In the genomic region with DNA sequence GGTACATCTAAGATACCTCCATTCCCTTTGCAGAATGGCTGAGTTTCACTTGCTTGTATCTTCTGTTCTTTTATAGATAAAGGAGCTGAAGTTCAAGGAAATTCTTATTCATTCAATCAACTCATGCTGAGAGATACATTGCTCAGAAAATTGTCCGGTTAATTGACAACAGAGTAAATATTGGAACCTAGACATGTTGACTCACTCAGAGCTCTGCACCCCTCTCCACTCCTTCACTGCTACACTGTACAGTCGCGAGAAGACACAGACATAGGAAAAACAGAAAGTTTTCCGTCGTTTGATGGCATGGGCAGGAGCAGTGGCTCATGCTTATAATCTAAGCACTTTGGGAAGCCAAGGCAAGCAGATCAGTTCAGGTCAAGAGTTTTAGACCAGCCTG, we compare ENCODE assay signal across 18 cellular contexts.
A peak's percentile ranks its signal among the peaks of the same experiment; 100 is the strongest.
DNase-seq lines count a peak whose midpoint lies in the region; ATAC-seq and TF ChIP-seq lines count a peak whose summit lies in the region.
"Had no signal": no experiment of that assay in that cellular context is flagged by ENCODE, and none has a peak within 500 bp of the region (broad histone marks: within the 10 kb centered on the region; RNA-seq: fewer than 3 reads in every experiment).

No MANE protein-coding gene starts in this region.

- no peak for ATAC-seq in HG02884 (IDR thresholded peaks at IDR 0.05; ENCODE audit: unreplicated experiment)
- ATAC-seq: GM12878 had no signal

- H4K12ac ChIP-seq in trophoblast cell (ENCODE audit: low read depth, low read length): no peak overlapping the region

- intact Hi-C loops in OCI-LY7 (cut with micrococcal nuclease; ENCODE audit: unreplicated experiment): no loop called here

- H4K20me1 ChIP-seq in OCI-LY7 (ENCODE audit: insufficient read depth, low read length): no peaks in the 10 kb centered on the region
- H4K20me1 ChIP-seq: BLaER1 had no signal

- H3K9me3 ChIP-seq in OCI-LY7 (ENCODE audit: low read length) (peaks cover 28% of the 10 kb centered on the region), trophoblast cell (ENCODE audit: insufficient read depth, low read depth, low read length) (no peaks in the 10 kb centered on the region)
- H3K9me3 ChIP-seq: HAP-1 had no signal

- WGBS in trophoblast cell (ENCODE audit: extremely low coverage, insufficient coverage, insufficient read length): no CpG with 5 or more reads among the region's 5 CpGs

- H3K23ac ChIP-seq in trophoblast cell (ENCODE audit: low read length): no peak overlapping the region

- H2AFZ ChIP-seq in OCI-LY7 (ENCODE audit: low read length): peak overlapping the region; percentile 33; the same call in 1 of the 2 replicates
- H2AFZ ChIP-seq in trophoblast cell (ENCODE audit: insufficient read depth, low read length, poor library complexity): no peak overlapping the region

- H4K91ac ChIP-seq in trophoblast cell (ENCODE audit: low read depth, low read length): no peak overlapping the region

- no peaks in the 10 kb centered on the region for H3K9me2 ChIP-seq in OCI-LY7 (ENCODE audit: insufficient read depth, low read length)

- DNase-seq in NCI-H146 (lab: John Stamatoyannopoulos, UW) (peak; percentile 79), NCI-H69 (lab: John Stamatoyannopoulos, UW) (peak; percentile 39), OCI-LY7 (ENCODE audit: low spot score) (no peak), trophoblast cell (no peak), NCI-H1092 treated with DMSO at 0.1 percent for 48 hours (lab: John Stamatoyannopoulos, UW) (no peak), anterior cingulate cortex (lab: John Stamatoyannopoulos, UW) (no peak)
- DNase-seq in NK-92 treated with Interleukin-12 subunit alpha and Interleukin-12 subunit beta, amount 100 ng/mL, for 24 hours (lab: John Stamatoyannopoulos, UW): no peak
- DNase-seq: CD4-positive, CD25-positive, alpha-beta regulatory T cell; CD8-positive, alpha-beta memory T cell; DMS 273 treated with DMSO at 0.1 percent for 48 hours; DND-41; GOT3; HFFc6 had no signal

- no peak overlapping the region for H3K14ac ChIP-seq in trophoblast cell (ENCODE audit: low read length)

- no peaks in the 10 kb centered on the region for H3K79me1 ChIP-seq in trophoblast cell (ENCODE audit: low read length)

- no peak overlapping the region for H3K27ac ChIP-seq in OCI-LY7 (ENCODE audit: low read depth, low read length, poor library complexity, severe bottlenecking)
- no peak overlapping the region for H3K27ac ChIP-seq in trophoblast cell (ENCODE audit: low read depth, low read length)
- H3K27ac ChIP-seq: BLaER1, C4-2B had no signal

- H3K4me1 ChIP-seq in OCI-LY7 (ENCODE audit: insufficient read depth, low read length, poor library complexity, severe bottlenecking) (peaks cover 17% of the 10 kb centered on the region), trophoblast cell (ENCODE audit: control insufficient read depth in 1 of 2, insufficient read depth in 2 of 2, low read length in 2 of 2) (no peaks in the 10 kb centered on the region)
- H3K4me1 ChIP-seq: BLaER1, HAP-1 had no signal

- H3K4me2 ChIP-seq in OCI-LY7 (ENCODE audit: low read length) (no peak overlapping the region), trophoblast cell (ENCODE audit: low read length) (no peak overlapping the region)
- H3K4me2 ChIP-seq: BLaER1 had no signal

- H3K36me3 ChIP-seq in OCI-LY7 (ENCODE audit: insufficient read depth, low read length): peaks cover 24% of the 10 kb centered on the region
- no peaks in the 10 kb centered on the region for H3K36me3 ChIP-seq in trophoblast cell (ENCODE audit: control insufficient read depth in 1 of 2, insufficient read depth in 2 of 2, low read length in 2 of 2)
- H3K36me3 ChIP-seq: BLaER1, HAP-1 had no signal

- H2BK120ac ChIP-seq in trophoblast cell (ENCODE audit: insufficient read depth, low read length, poor library complexity): no peak overlapping the region

- no peak overlapping the region for H3K4ac ChIP-seq in trophoblast cell (ENCODE audit: low read depth, low read length)

- TF ChIP-seq CTCF in OCI-LY7 (conservative IDR thresholded peaks at IDR 0.05; ENCODE audit: low read length): no peak

- no TSS peak for BruUV-seq in OCI-LY7 (replicated peaks; lab: Mats Ljungman, UMichigan)

- H3K4me3 ChIP-seq in OCI-LY7 (ENCODE audit: low read depth, low read length, poor library complexity, severe bottlenecking) (no peak overlapping the region), trophoblast cell (ENCODE audit: low read depth, low read length) (no peak overlapping the region)
- H3K4me3 ChIP-seq: BLaER1, GM12878, HAP-1 had no signal

- POLR2A ChIA-PET in OCI-LY7 (lab: Charles Lee): no interaction called here

- no peak overlapping the region for H2AK5ac ChIP-seq in trophoblast cell (ENCODE audit: low read length)

- H2BK5ac ChIP-seq in trophoblast cell (ENCODE audit: low read depth, low read length, poor library complexity): no peak overlapping the region

- no peak overlapping the region for H3K9ac ChIP-seq in trophoblast cell (ENCODE audit: low read length)
- H3K9ac ChIP-seq: BLaER1 had no signal

- H3K18ac ChIP-seq in trophoblast cell (ENCODE audit: low read length): no peak overlapping the region

- no peaks in the 10 kb centered on the region for H3K27me3 ChIP-seq in trophoblast cell (ENCODE audit: insufficient read depth, low read length)
- H3K27me3 ChIP-seq: BLaER1 had no signal

- H2BK12ac ChIP-seq in trophoblast cell (ENCODE audit: low read length): peak overlapping the region; percentile 72

- CTCF ChIA-PET in OCI-LY7 (lab: Charles Lee; ENCODE audit: unreplicated experiment): no interaction called here

- H4K8ac ChIP-seq in trophoblast cell (ENCODE audit: low read depth, low read length): no peak overlapping the region

- H3K79me2 ChIP-seq in OCI-LY7 (ENCODE audit: insufficient read depth, low read depth, low read length) (no peaks in the 10 kb centered on the region), trophoblast cell (ENCODE audit: control insufficient read depth, insufficient read depth, low read length, poor library complexity) (no peaks in the 10 kb centered on the region)

Comparison
In these comparisons a context has a peak if more than half of its experiments do, and no peak if none do; other contexts are left out.
1. DNase-seq: peak in NCI-H146 (single experiment) and NCI-H69 (single experiment); none in OCI-LY7 (single experiment), trophoblast cell (0 of 2), NCI-H1092 treated with DMSO at 0.1 percent for 48 hours (single experiment), NK-92 treated with Interleukin-12 subunit alpha and Interleukin-12 subunit beta, amount 100 ng/mL, for 24 hours (single experiment) and anterior cingulate cortex (0 of 58).